28 cellular contexts compared by ENCODE assay signal in the genomic region with DNA sequence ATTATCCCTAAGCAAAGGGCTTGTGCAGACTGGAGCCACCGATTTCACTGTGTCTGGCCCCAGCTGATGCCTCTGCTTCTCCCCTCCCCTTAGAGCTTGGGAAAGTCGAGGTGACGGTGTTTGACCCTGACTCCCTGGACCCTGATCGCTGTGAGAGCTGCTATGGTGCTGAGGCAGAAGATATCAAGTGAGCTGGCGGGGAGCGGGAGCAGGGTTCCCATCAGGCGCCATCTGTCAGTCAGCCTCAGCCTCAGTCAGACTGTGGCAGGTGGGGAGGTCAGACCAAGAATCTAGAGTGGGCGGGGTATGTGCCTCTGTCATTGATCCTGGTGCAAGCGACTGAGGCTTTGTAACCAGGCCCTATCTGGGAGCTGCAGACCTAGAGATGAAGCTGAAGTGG. TPM values are rescaled to one million over a fixed set of nuclear protein-coding genes. Genes with fewer than 3 reads are reported as not detected.
"Had no signal": no experiment of that assay in that cellular context is flagged by ENCODE, and none has a peak within 500 bp of the region (broad histone marks: within the 10 kb centered on the region; RNA-seq: fewer than 3 reads in every experiment).

No MANE protein-coding gene starts in this region.

- H3K27me3 ChIP-seq: Peyer's patch, SJCRH30 had no signal

- H3K9me3 ChIP-seq: Peyer's patch, SJCRH30, SK-N-SH had no signal

- H3K4me1 ChIP-seq: Peyer's patch had no signal

- DNase-seq: activated CD4-positive, alpha-beta memory T cell treated with anti-CD3 and anti-CD28 coated beads, Interleukin-2, amount 10 ng/mL, durations not matched to agents 7 days and 5 days; activated CD4-positive, alpha-beta T cell treated with anti-CD3 and anti-CD28 coated beads for 36 hours; activated CD4-positive, alpha-beta T cell treated with anti-CD3 and anti-CD28 coated beads, Interleukin-2, amount 50 U/mL, for 1 hour; activated gamma-delta T cell; activated naive CD4-positive, alpha-beta T cell treated with anti-CD3 and anti-CD28 coated beads for 36 hours; activated T-cell treated with anti-CD3 and anti-CD28 coated beads for 4 hours; activated T-cell treated with anti-CD3 and anti-CD28 coated beads, Interleukin-2, amount 50 U/mL, for 48 hours; amygdala; Kasumi-1; KBM-7; NCI-H1105 treated with DMSO at 0.1 percent for 48 hours; NCI-H1436 treated with DMSO at 0.1 percent for 48 hours; NCI-H1930; NCI-H446; NCI-H526; NCI-H774; NK-92 treated with Interleukin-12 subunit alpha and Interleukin-12 subunit beta, amount 100 ng/mL, for 24 hours; Peyer's patch; Right ventricle myocardium superior; SJCRH30; SK-N-SH; T-helper 1 cell had no signal

- ATAC-seq: activated CD4-positive, alpha-beta T cell treated with anti-CD3 and anti-CD28 coated beads for 36 hours; activated T-helper 17 cell treated with anti-CD3 and anti-CD28 coated beads, Interleukin-2, amount 50 U/mL, for 72 hours had no signal

- FAIRE-seq: astrocyte had no signal

- H3K4me2 ChIP-seq: SK-N-SH had no signal

- H3K4me3 ChIP-seq: Peyer's patch, SJCRH30 had no signal

- H3K9ac ChIP-seq: SK-N-SH had no signal

- H3K27ac ChIP-seq: Peyer's patch, RWPE1, SJCRH30, VCaP had no signal

RNA-seq across cellular contexts. Expression of gene C20orf173, which starts 17.9 kb away (rescaled TPM):
- total RNA-seq: activated CD4-positive, alpha-beta memory T cell treated with anti-CD3 and anti-CD28 coated beads, Interleukin-2, amount 10 ng/mL, durations not matched to agents 7 days and 5 days; activated CD4-positive, alpha-beta T cell treated with anti-CD3 and anti-CD28 coated beads for 36 hours; activated CD8-positive, alpha-beta memory T cell treated with anti-CD3 and anti-CD28 coated beads for 36 hours; activated naive CD4-positive, alpha-beta T cell treated with anti-CD3 and anti-CD28 coated beads for 36 hours; activated T-helper 17 cell treated with anti-CD3 and anti-CD28 coated beads, Interleukin-2, amount 50 U/mL, for 72 hours; astrocyte; Peyer's patch; Right ventricle myocardium superior; SJCRH30; T-helper 2 cell treated with Interferon-gamma antibody and Interleukin-4, amounts not matched to agents 100 ng/mL and 5 ng/mL, for 36 hours had no signal
- polyA plus RNA-seq: SK-N-SH had no signal
